Comparison of ENCODE assay signal across 17 cellular contexts in genomic region chr2:203820969-203821368, GRCh38. TPM values are rescaled to one million over a fixed set of nuclear protein-coding genes. Genes with fewer than 3 reads are reported as not detected.
A peak's percentile ranks its signal among the peaks of the same experiment; 100 is the strongest.
DNase-seq lines count a peak whose midpoint lies in the region; ATAC-seq and TF ChIP-seq lines count a peak whose summit lies in the region.
"Had no signal": no experiment of that assay in that cellular context is flagged by ENCODE, and none has a peak within 500 bp of the region (broad histone marks: within the 10 kb centered on the region; RNA-seq: fewer than 3 reads in every experiment).

No MANE protein-coding gene starts in this region.

- H2BK120ac ChIP-seq in mesenchymal stem cell (ENCODE audit: low read depth, low read length) = no peak overlapping the region

- H4K20me1 ChIP-seq in OCI-LY3 (ENCODE audit: insufficient read depth, low read length) = 0 out of 2 replicates have a peak, but pooled peaks cover 2% of the 10 kb centered on the region

- H3K27me3 ChIP-seq in OCI-LY3 (ENCODE audit: low read depth, low read length) (peaks cover 92% of the 10 kb centered on the region), mesenchymal stem cell (ENCODE audit: control insufficient read depth in 1 of 2, insufficient read depth in 1 of 2, low read length in 2 of 2) (peaks cover 2 to 14% of the 10 kb centered on the region in 2 experiments)
- no peaks in the 10 kb centered on the region for H3K27me3 ChIP-seq in CD8-positive, alpha-beta T cell (ENCODE audit: insufficient read depth, low read length)
- H3K27me3 ChIP-seq: right lobe of liver, tibial nerve had no signal

- no peaks in the 10 kb centered on the region for H3K36me3 Mint-ChIP-seq in CD8-positive, alpha-beta T cell
- no peaks in the 10 kb centered on the region for H3K36me3 Mint-ChIP-seq in CD14-positive monocyte

- no peak overlapping the region for H3K14ac ChIP-seq in mesenchymal stem cell (ENCODE audit: low read length in 2 of 2)

- H3K4me1 ChIP-seq in OCI-LY3 (ENCODE audit: low read length) = peaks cover 24% of the 10 kb centered on the region
- H3K4me1 ChIP-seq in CD8-positive, alpha-beta T cell (ENCODE audit: insufficient read depth, low read length) = no peaks in the 10 kb centered on the region
- H3K4me1 ChIP-seq in mesenchymal stem cell (ENCODE audit: control insufficient read depth, insufficient read depth, low read depth, low read length) = no peaks in the 10 kb centered on the region

- no peaks in the 10 kb centered on the region for H3K9me3 Mint-ChIP-seq in CD8-positive, alpha-beta T cell
- H3K9me3 Mint-ChIP-seq in CD14-positive monocyte = peaks cover 0 to 2% (median 0%) of the 10 kb centered on the region in 7 donors
- H3K9me3 Mint-ChIP-seq: CD4-positive, alpha-beta T cell had no signal

- H3K79me1 ChIP-seq in mesenchymal stem cell (replicated peaks; ENCODE audit: low read length, poor library complexity, severe bottlenecking) = no peaks in the 10 kb centered on the region

- H3K4me3 Mint-ChIP-seq in CD8-positive, alpha-beta T cell = no peak overlapping the region
- no peak overlapping the region for H3K4me3 Mint-ChIP-seq in CD14-positive monocyte
- H3K4me3 Mint-ChIP-seq: CD4-positive, alpha-beta T cell had no signal

- CTCF ChIA-PET in CD8-positive, alpha-beta T cell (lab: Charles Lee) = interaction anchor here (14.7 kb wide), 1 partner anchor 334 kb away, joined by 225 read pairs; no protein-coding TSS in a partner anchor

- H2BK12ac ChIP-seq in mesenchymal stem cell (ENCODE audit: low read length in 2 of 2) = no peak overlapping the region

- no peak overlapping the region for H4K91ac ChIP-seq in mesenchymal stem cell (ENCODE audit: low read length)

- WGBS in mesenchymal stem cell = 20% methylated on average over 1 of the region's 2 CpGs

- no peak overlapping the region for H2AK5ac ChIP-seq in mesenchymal stem cell (ENCODE audit: low read length, severe bottlenecking)

- H3K27ac Mint-ChIP-seq in CD8-positive, alpha-beta T cell = no peak overlapping the region
- H3K27ac Mint-ChIP-seq in CD14-positive monocyte = peak overlapping the region in 1 of 7 donors; percentile 53
- H3K27ac Mint-ChIP-seq: CD4-positive, alpha-beta T cell had no signal

- H3K79me2 ChIP-seq in OCI-LY3 (ENCODE audit: low read length) = no peaks in the 10 kb centered on the region

- H3K4ac ChIP-seq in mesenchymal stem cell (ENCODE audit: low read depth in 1 of 2, low read length in 2 of 2) = no peak overlapping the region

- no peaks in the 10 kb centered on the region for H3K27me3 Mint-ChIP-seq in CD8-positive, alpha-beta T cell (ENCODE audit: low read depth)
- peaks cover 0 to 10% (median 10%) of the 10 kb centered on the region in 3 donors for H3K27me3 Mint-ChIP-seq in CD14-positive monocyte (ENCODE audit: low read depth in 3 of 3)
- H3K27me3 Mint-ChIP-seq: CD4-positive, alpha-beta T cell had no signal

- H2BK15ac ChIP-seq in mesenchymal stem cell (ENCODE audit: low read depth, poor library complexity, severe bottlenecking) = no peak overlapping the region

- POLR2A ChIA-PET in CD8-positive, alpha-beta T cell (lab: Charles Lee) = no interaction called here

- H4K8ac ChIP-seq in mesenchymal stem cell (ENCODE audit: low read length) = no peak overlapping the region

- intact Hi-C loops in CD8-positive, alpha-beta T cell (cut with DNase I, micrococcal nuclease) = no loop called here
- intact Hi-C loops in CD14-positive monocyte (cut with micrococcal nuclease) = no loop called here

- H2AFZ ChIP-seq in OCI-LY3 (ENCODE audit: low read depth, low read length) (no peak overlapping the region), mesenchymal stem cell (ENCODE audit: low read depth, low read length) (no peak overlapping the region)

- H3K4me2 ChIP-seq in OCI-LY3 (ENCODE audit: low read length) = peak overlapping the region; percentile 28
- H3K4me2 ChIP-seq in mesenchymal stem cell (ENCODE audit: low read length, poor library complexity, severe bottlenecking) = no peak overlapping the region

- TF ChIP-seq CTCF in OCI-LY3 (IDR thresholded peaks at IDR 0.05; ENCODE audit: low read depth, low read length) (no peak), CD14-positive monocyte (IDR thresholded peaks at IDR 0.05) (no peak)
- no peak for TF ChIP-seq CTCF in CD8-positive, alpha-beta T cell (IDR thresholded peaks at IDR 0.05)

- H3K9ac ChIP-seq in OCI-LY3 (ENCODE audit: low read length) = no peak overlapping the region
- no peak overlapping the region for H3K9ac ChIP-seq in mesenchymal stem cell (ENCODE audit: low read length)

- no peak overlapping the region for H3K18ac ChIP-seq in mesenchymal stem cell (ENCODE audit: low read depth in 1 of 2, low read length in 2 of 2)

- peak; percentile 97 for ATAC-seq in GM18867 (IDR thresholded peaks at IDR 0.05; ENCODE audit: unreplicated experiment)
- peak; percentile 92 for ATAC-seq in GM21529 (IDR thresholded peaks at IDR 0.05; ENCODE audit: unreplicated experiment)
- peak; percentile 73 for ATAC-seq in HG03097 (IDR thresholded peaks at IDR 0.05; ENCODE audit: low FRiP score, unreplicated experiment)
- no peak for ATAC-seq in CD8-positive, alpha-beta T cell
- ATAC-seq: right lobe of liver, SK-N-SH treated with all-trans-retinoic acid at 6 μM for 48 hours had no signal

- no peaks in the 10 kb centered on the region for H3K9me3 ChIP-seq in OCI-LY3 (ENCODE audit: insufficient read depth, low read length)
- no peaks in the 10 kb centered on the region for H3K9me3 ChIP-seq in CD8-positive, alpha-beta T cell (ENCODE audit: low read length)
- H3K9me3 ChIP-seq in mesenchymal stem cell (ENCODE audit: control insufficient read depth, low read length) = no peaks in the 10 kb centered on the region
- H3K9me3 ChIP-seq: right lobe of liver, tibial nerve had no signal

- no peak overlapping the region for H3K23ac ChIP-seq in mesenchymal stem cell (ENCODE audit: low read length in 2 of 2)

- peaks cover 3% of the 10 kb centered on the region for H3K4me1 Mint-ChIP-seq in CD8-positive, alpha-beta T cell (ENCODE audit: low read depth)
- H3K4me1 Mint-ChIP-seq in CD14-positive monocyte = peaks cover 29% of the 10 kb centered on the region

- H3K27ac ChIP-seq in OCI-LY3 (ENCODE audit: low read length) (no peak overlapping the region), mesenchymal stem cell (ENCODE audit: low read length, poor library complexity, severe bottlenecking) (no peak overlapping the region)
- no peak overlapping the region for H3K27ac ChIP-seq in CD8-positive, alpha-beta T cell (ENCODE audit: low read depth, low read length)
- H3K27ac ChIP-seq: right lobe of liver, tibial nerve had no signal

- no peaks in the 10 kb centered on the region for H3K36me3 ChIP-seq in OCI-LY3 (replicated peaks; ENCODE audit: low read depth, low read length)
- H3K36me3 ChIP-seq in CD8-positive, alpha-beta T cell (ENCODE audit: insufficient read depth, low read length) = no peaks in the 10 kb centered on the region
- H3K36me3 ChIP-seq in mesenchymal stem cell (ENCODE audit: control insufficient read depth in 1 of 2, insufficient read depth in 2 of 2, low read depth in 1 of 2, low read length in 2 of 2) = no peaks in the 10 kb centered on the region
- H3K36me3 ChIP-seq: right lobe of liver, tibial nerve had no signal

- H3K4me3 ChIP-seq in OCI-LY3 (ENCODE audit: low read length) = 0 out of 2 replicates have a peak overlapping the region, but pooled peaks have one; percentile 10
- H3K4me3 ChIP-seq in CD8-positive, alpha-beta T cell (ENCODE audit: low read depth, low read length) = no peak overlapping the region
- H3K4me3 ChIP-seq in mesenchymal stem cell (ENCODE audit: insufficient read depth in 1 of 2, low read depth in 1 of 2, low read length in 2 of 2) = no peak overlapping the region
- H3K4me3 ChIP-seq: right lobe of liver, tibial nerve had no signal

- no peak for DNase-seq in CD8-positive, alpha-beta T cell
- DNase-seq in mesenchymal stem cell = no peak
- no peak for DNase-seq in CD14-positive monocyte (ENCODE audit: low spot score)
- DNase-seq in GDM1 (lab: John Stamatoyannopoulos, UW) = no peak
- DNase-seq: activated CD4-positive, alpha-beta T cell treated with anti-CD3 and anti-CD28 coated beads for 48 hours; activated gamma-delta T cell; CD4-positive, alpha-beta T cell; central memory CD4-positive, alpha-beta T cell; NCI-H510A; right lobe of liver had no signal

- H2BK5ac ChIP-seq in mesenchymal stem cell (ENCODE audit: low read depth, low read length, poor library complexity, severe bottlenecking) = no peak overlapping the region

RNA-seq across cellular contexts. Expression of gene CTLA4, which starts 46.6 kb away (rescaled TPM):
- total RNA-seq in CD8-positive, alpha-beta T cell = 10 to 100 TPM; 10.2 to 11.5 TPM
- polyA plus RNA-seq in mesenchymal stem cell (2013, experiment 1 of 2) = not detected
- not detected for polyA plus RNA-seq in mesenchymal stem cell (2013, experiment 2 of 2)
- not detected for polyA plus RNA-seq in CD14-positive monocyte
- total RNA-seq: MCF 10A, right lobe of liver, tibial nerve had no signal
